Comparison of ENCODE assay signal across 15 cellular contexts in the genomic region with DNA sequence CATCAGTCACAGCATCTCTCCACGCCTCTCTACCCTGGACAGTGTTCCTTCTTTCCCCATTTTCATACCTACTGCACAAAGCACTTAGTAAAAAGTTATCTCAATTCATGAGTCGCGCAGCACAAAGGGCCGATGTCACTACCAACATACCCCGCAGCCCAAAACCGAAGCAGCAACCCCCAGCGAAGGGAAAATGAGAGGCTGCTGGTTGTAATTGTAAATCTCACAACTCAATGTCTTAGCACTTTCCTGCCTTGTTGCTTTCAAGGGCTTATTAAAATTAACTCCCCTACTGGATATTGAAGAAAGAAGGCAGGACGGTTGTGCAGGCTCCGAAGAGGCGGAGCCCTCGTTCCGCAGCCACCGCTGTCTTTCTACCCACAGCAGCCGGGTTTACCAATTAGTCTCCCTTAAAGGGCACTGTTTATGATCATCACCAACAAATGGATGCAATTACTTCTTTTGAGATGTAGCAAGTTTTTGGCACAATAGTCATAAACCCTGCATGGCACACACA. TPM values are rescaled to one million over a fixed set of nuclear protein-coding genes. Genes with fewer than 3 reads are reported as not detected.
DNase-seq lines count a peak whose midpoint lies in the region; ATAC-seq and TF ChIP-seq lines count a peak whose summit lies in the region.
"Had no signal": no experiment of that assay in that cellular context is flagged by ENCODE, and none has a peak within 500 bp of the region (broad histone marks: within the 10 kb centered on the region; RNA-seq: fewer than 3 reads in every experiment).

No MANE protein-coding gene starts in this region.

- WGBS in suprapubic skin, result 57% methylated on average over 14 of the region's 14 CpGs
- WGBS in thyroid gland, 2 donors, result 92 to 94% methylated on average over 14 of the region's 14 CpGs

- peaks cover 17% of the 10 kb centered on the region for H3K4me1 ChIP-seq in suprapubic skin
- peaks cover 0 to under 1% of the 10 kb centered on the region in 2 donors for H3K4me1 ChIP-seq in thyroid gland
- no peaks in the 10 kb centered on the region for H3K4me1 ChIP-seq in HAP-1

- TF ChIP-seq POLR2A in suprapubic skin (IDR thresholded peaks at IDR 0.05) (no peak), thyroid gland (IDR thresholded peaks at IDR 0.05) (no peak)

- no peaks in the 10 kb centered on the region for H3K9me3 ChIP-seq in suprapubic skin
- no peaks in the 10 kb centered on the region for H3K9me3 ChIP-seq in thyroid gland
- H3K9me3 ChIP-seq in HAP-1, result no peaks in the 10 kb centered on the region
- H3K9me3 ChIP-seq: body of pancreas had no signal

- in situ Hi-C loops in brain microvascular endothelial cell (cut with HindIII; ENCODE audit: low pct_ligation_motif_present, low sequenced_read_pairs), result no loop called here
- in situ Hi-C loops in HAP-1 (cut with MboI; ENCODE audit: low sequenced_read_pairs), result no loop called here

- no peaks in the 10 kb centered on the region for H3K36me3 ChIP-seq in brain microvascular endothelial cell (replicated peaks)
- no peaks in the 10 kb centered on the region for H3K36me3 ChIP-seq in suprapubic skin
- H3K36me3 ChIP-seq in thyroid gland, result no peaks in the 10 kb centered on the region
- H3K36me3 ChIP-seq in HAP-1 (replicated peaks), result no peaks in the 10 kb centered on the region
- H3K36me3 ChIP-seq: WERI-Rb-1 had no signal

- H3K27ac ChIP-seq in brain microvascular endothelial cell, result peak overlapping the region; percentile 43
- H3K27ac ChIP-seq in layer of hippocampus (ENCODE audit: low read depth, low read length), result peak overlapping the region; percentile 31
- peak overlapping the region; percentile 65 for H3K27ac ChIP-seq in suprapubic skin
- no peak overlapping the region for H3K27ac ChIP-seq in thyroid gland
- H3K27ac ChIP-seq: body of pancreas, SK-N-MC, WERI-Rb-1 had no signal

- ATAC-seq in HG03135 (IDR thresholded peaks at IDR 0.05; ENCODE audit: unreplicated experiment), result no peak
- ATAC-seq: body of pancreas; natural killer cell treated with Interleukin-12 subunit alpha and Interleukin-12 subunit beta and Interleukin-15 and Interleukin-18, amount 100 ng/mL, for 72 hours had no signal

- DNase-seq in HCEC 1CT (peak; percentile 9), brain microvascular endothelial cell (no peak), suprapubic skin (ENCODE audit: low spot score in 2 of 2) (peak in 1 of 2 donors; percentile 66), DMS53 (lab: John Stamatoyannopoulos, UW) (no peak), thyroid gland (no peak), HAP-1 (ENCODE audit: low spot score in 2 of 2) (no peak)
- DNase-seq: activated T-cell treated with anti-CD3 and anti-CD28 coated beads, Interleukin-2, amount 50 U/mL, for 1 hour; body of pancreas; Calu3; NCI-H1092; WERI-Rb-1 had no signal

- TF ChIP-seq CTCF in brain microvascular endothelial cell (IDR thresholded peaks at IDR 0.05; ENCODE audit: low read depth, low read length, missing control alignments), result no peak
- TF ChIP-seq CTCF in suprapubic skin (IDR thresholded peaks at IDR 0.05), result no peak
- TF ChIP-seq CTCF in thyroid gland (IDR thresholded peaks at IDR 0.05), result no peak

- H3K4me3 ChIP-seq in brain microvascular endothelial cell (ENCODE audit: low read depth, low read length) (peak overlapping the region; percentile 38), suprapubic skin (peak overlapping the region; percentile 27), thyroid gland (replicated peaks in 1 of 3) (no peak overlapping the region), HAP-1 (no peak overlapping the region)
- H3K4me3 ChIP-seq: body of pancreas, SK-N-MC had no signal

- intact Hi-C loops in thyroid gland (cut with DNase I), result no loop called here

- H3K27me3 ChIP-seq in brain microvascular endothelial cell (replicated peaks), result no peaks in the 10 kb centered on the region
- no peaks in the 10 kb centered on the region for H3K27me3 ChIP-seq in layer of hippocampus (ENCODE audit: control insufficient read depth, insufficient read depth, low read length)
- no peaks in the 10 kb centered on the region for H3K27me3 ChIP-seq in suprapubic skin
- no peaks in the 10 kb centered on the region for H3K27me3 ChIP-seq in thyroid gland
- H3K27me3 ChIP-seq in HAP-1 (ENCODE audit: low read depth), result no peaks in the 10 kb centered on the region
- H3K27me3 ChIP-seq: body of pancreas had no signal

- TF ChIP-seq EP300 in suprapubic skin (IDR thresholded peaks at IDR 0.05), result no peak

RNA-seq across cellular contexts. Expression of a gene that starts 6.5 kb away (rescaled TPM):
- total RNA-seq in suprapubic skin (10 to 100 TPM in 3 of 4 donors, 1 to 10 TPM in 1; 6.7 to 23.3 (median 14.7) TPM), thyroid gland (10 to 100 TPM; 11.4 to 14.6 (median 12.3) TPM)

Comparison
In these comparisons a context has a peak if more than half of its experiments do, and no peak if none do; other contexts are left out.
1. H3K27ac ChIP-seq: peak in brain microvascular endothelial cell (single experiment), layer of hippocampus (single experiment) and suprapubic skin (single experiment); none in thyroid gland (0 of 3).
2. H3K4me3 ChIP-seq: peak in brain microvascular endothelial cell (single experiment) and suprapubic skin (single experiment); none in thyroid gland (0 of 3) and HAP-1 (single experiment).